29 cellular contexts compared by ENCODE assay signal in the genomic region with DNA sequence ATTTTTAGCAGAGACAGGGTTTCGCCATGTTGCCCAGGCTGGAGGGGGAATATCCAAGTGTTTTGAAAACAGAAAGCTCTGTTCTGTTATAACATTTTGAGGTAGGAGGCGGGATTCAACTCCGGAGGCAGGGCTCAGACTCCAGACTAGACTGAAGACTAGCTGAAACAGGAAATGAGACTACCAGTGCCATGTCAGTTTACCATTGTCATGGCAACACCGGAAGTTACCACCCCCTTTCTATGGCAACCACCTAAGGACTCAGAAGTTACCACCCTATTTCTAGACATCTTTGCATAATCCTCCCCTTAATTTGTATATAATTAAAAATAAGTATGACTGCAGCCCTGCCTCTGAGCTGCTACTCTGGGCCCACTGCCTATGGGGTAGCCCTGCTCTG.
DNase-seq lines count a peak whose midpoint lies in the region; ATAC-seq lines count a peak whose summit lies in the region.
"Had no signal": no experiment of that assay in that cellular context is flagged by ENCODE, and none has a peak within 500 bp of the region (broad histone marks: within the 10 kb centered on the region; RNA-seq: fewer than 3 reads in every experiment).

No MANE protein-coding gene starts in this region.

- no peak for ATAC-seq in HG02885 (IDR thresholded peaks at IDR 0.05; ENCODE audit: poor library complexity, unreplicated experiment)
- ATAC-seq in GM21717 (IDR thresholded peaks at IDR 0.05; ENCODE audit: unreplicated experiment): no peak
- ATAC-seq: activated CD4-positive, CD25-positive, alpha-beta regulatory T cell treated with anti-CD3 and anti-CD28 coated beads, Interleukin-2, amount 50 U/mL, for 24 hours; activated naive CD4-positive, alpha-beta T cell treated with anti-CD3 and anti-CD28 coated beads, Interleukin-2, amount 50 U/mL, for 72 hours; activated T-helper 17 cell treated with anti-CD3 and anti-CD28 coated beads, Interleukin-2, amount 50 U/mL, for 72 hours; stimulated activated naive CD8-positive, alpha-beta T cell treated with anti-CD3 and anti-CD28 coated beads, Interleukin-15, amount 100 ng/mL, for 72 hours had no signal

- DNase-seq in NCI-H146 (lab: John Stamatoyannopoulos, UW): peak; percentile 30
- no peak for DNase-seq in NCI-H146 treated with DMSO at 0.1 percent for 48 hours (lab: John Stamatoyannopoulos, UW; ENCODE audit: unreplicated experiment)
- DNase-seq in NAMALWA (ENCODE audit: low spot score): peak; percentile 99
- DNase-seq in RPMI8226: peak; percentile 93
- DNase-seq in left kidney (ENCODE audit: low read depth, low spot score): peak; percentile 15
- DNase-seq in GF-D8 (lab: John Stamatoyannopoulos, UW): no peak
- DNase-seq: 8988T; activated CD4-positive, alpha-beta memory T cell treated with anti-CD3 and anti-CD28 coated beads for 36 hours; activated CD8-positive, alpha-beta memory T cell treated with anti-CD3 and anti-CD28 coated beads, Interleukin-2, amount 50 U/mL, for 48 hours; CD4-positive, alpha-beta memory T cell; DMS153; effector memory CD4-positive, alpha-beta T cell; glutamatergic neuron; mammary epithelial cell; NCI-H1092; NCI-H1930; NCI-H446; ovary; retina; SIG-M5; small intestine; stimulated activated naive CD8-positive, alpha-beta T cell treated with anti-CD3 and anti-CD28 coated beads, Interleukin-15, amount 100 ng/mL, for 72 hours; T1000; tibial artery had no signal

Comparison
In these comparisons a context has a peak if more than half of its experiments do, and no peak if none do; other contexts are left out.
1. DNase-seq: peak in NCI-H146 (single experiment), NAMALWA (single experiment), RPMI8226 (single experiment) and left kidney (single experiment); none in NCI-H146 treated with DMSO at 0.1 percent for 48 hours (single experiment) and GF-D8 (single experiment).